In the genomic region with DNA sequence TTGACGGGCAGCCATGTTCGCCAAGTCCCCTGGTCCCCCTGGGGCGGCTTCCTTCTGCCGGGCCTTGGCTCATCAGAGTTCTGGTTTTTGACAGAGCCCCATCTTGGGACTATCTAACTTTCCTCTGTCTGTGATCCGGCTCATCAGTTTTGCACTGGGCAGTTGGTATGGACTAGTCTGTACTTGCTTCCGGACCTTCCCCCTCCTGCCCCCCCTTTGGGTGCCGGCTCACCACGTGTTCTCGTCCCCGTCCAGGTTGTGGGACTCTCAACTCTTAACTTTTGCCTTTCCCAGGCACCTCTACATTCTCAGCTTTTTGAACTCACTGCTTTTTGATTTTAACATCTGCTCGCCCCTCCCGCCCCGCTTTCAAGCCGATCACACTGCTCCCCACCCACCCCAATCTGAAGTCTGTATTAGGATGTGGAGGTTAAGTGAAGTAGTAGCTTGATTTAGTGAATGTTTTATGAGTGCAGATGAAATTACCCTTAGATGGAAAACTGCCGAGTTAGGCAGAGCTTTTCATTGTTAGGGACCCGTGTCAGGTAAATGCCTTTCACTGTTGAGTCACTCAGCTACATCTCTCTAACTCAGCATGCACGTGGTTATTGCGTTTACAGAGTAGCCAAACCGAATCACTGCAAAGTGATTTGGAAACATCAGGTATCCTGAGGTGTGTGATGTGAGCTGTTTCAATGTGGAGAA, we compare ENCODE assay signal across 8 cellular contexts. TPM values are rescaled to one million over a fixed set of nuclear protein-coding genes. Genes with fewer than 3 reads are reported as not detected.
DNase-seq lines count a peak whose midpoint lies in the region; ATAC-seq, FAIRE-seq and TF ChIP-seq lines count a peak whose summit lies in the region.

No MANE protein-coding gene starts in this region.

- intact Hi-C loops in K562 (cut with micrococcal nuclease) (loop anchor here (2.0 to 5.0 kb wide), 2 partner anchors 25 to 68 kb away; partner anchors contain the start of gene TRMT61B), spleen (cut with DNase I; ENCODE audit: low total_unique reads) (no loop called here)

- H3K27ac ChIP-seq in K562 (ENCODE audit: extremely low read depth, low read depth, low read length) (peak overlapping the region; percentile 97), spleen (peak overlapping the region; percentile 72 to 89 (median 83))

- H3K79me2 ChIP-seq in K562 (ENCODE audit: control insufficient read depth, insufficient read depth, low read length) = peaks cover 60% of the 10 kb centered on the region

- H3K4me1 ChIP-seq in K562 (replicated peaks in 1 of 2; ENCODE audit: control insufficient read depth in 2 of 2, insufficient read depth in 2 of 2, low read length in 2 of 2) (peaks cover 7 to 21% of the 10 kb centered on the region in 2 experiments; a peak in 4 of 5 replicates), spleen (peaks cover 31 to 53% (median 45%) of the 10 kb centered on the region in 6 donors)

- H3K4me1 Mint-ChIP-seq in T-cell = peaks cover 48 to 50% (median 48%) of the 10 kb centered on the region in 3 donors

- no peak for TF ChIP-seq EP300 in K562 (IDR thresholded peaks at IDR 0.05; ENCODE audit: low read length)

- FAIRE-seq in GM19239 (lab: Jason Lieb, UNC) (peak; percentile 90), K562 (lab: Jason Lieb, UNC) (peak; percentile 77)

- CTCF ChIA-PET in AG04449 (lab: Yijun Ruan, JAX) (interaction anchor here (1.2 to 2.0 kb wide), 5 partner anchors 73 to 328 kb away, joined by 3 to 8 read pairs (median 5); no protein-coding TSS in a partner anchor), T-cell (lab: Charles Lee) (interaction anchor here (0.6 to 2.2 kb wide), 8 partner anchors 9 to 1232 kb away, joined by 3 to 16 read pairs (median 5); partner anchors contain the start of genes SLC4A1AP (in 1 of the 2), SUPT7L (in 1 of the 2) and TRMT61B (in 1 of the 2)), K562 (lab: Yijun Ruan, JAX; ENCODE audit: low intra/inter-chr PET ratio) (no interaction called here)

- DNase-seq in AG04449 (ENCODE audit: low read depth, low spot score) = no peak
- no peak for DNase-seq in GM19239 (ENCODE audit: insufficient read length, low spot score)
- DNase-seq in T-cell = peak in 15 of 34 experiments; percentile 2 to 30 (median 8)
- DNase-seq in K562 (ENCODE audit: extremely low read depth in 1 of 4, low spot score in 3 of 4) = peak in 2 of 4 experiments; percentile 72 to 73
- DNase-seq in spleen = no peak
- DNase-seq in G401 (ENCODE audit: low spot score) = no peak

- no peaks in the 10 kb centered on the region for H3K27me3 Mint-ChIP-seq in T-cell

- H3K36me3 Mint-ChIP-seq in T-cell = no peaks in the 10 kb centered on the region

- no peak for TF ChIP-seq RAD21 in K562 (CRISPR knock-in tag; conservative IDR thresholded peaks at IDR 0.05 in 1 of 2, IDR thresholded peaks at IDR 0.05 in 1 of 2)

- TF ChIP-seq POLR2A in K562 (conservative IDR thresholded peaks at IDR 0.05) (no peak), spleen (IDR thresholded peaks at IDR 0.05) (no peak)

- H3K4me3 ChIP-seq in AG04449 (ENCODE audit: low read depth, low read length) = peak overlapping the region; percentile 93
- H3K4me3 ChIP-seq in K562 = peak overlapping the region; percentile 94
- peak overlapping the region; percentile 98 for H3K4me3 ChIP-seq in iPS-18c (ENCODE audit: insufficient read depth, low read depth, low read length)
- H3K4me3 ChIP-seq in spleen = peak overlapping the region; percentile 99 to 100 (median 100)

- in situ Hi-C loops in K562 (cut with MboI) = no loop called here
- in situ Hi-C loops in G401 (cut with HindIII; ENCODE audit: low sequenced_read_pairs) = no loop called here

- H2AFZ ChIP-seq in K562 (ENCODE audit: low read depth, low read length) = peak overlapping the region; percentile 87

- no peaks in the 10 kb centered on the region for H3K9me3 ChIP-seq in K562 (replicated peaks; ENCODE audit: control insufficient read depth, insufficient read depth, low read depth, low read length)
- H3K9me3 ChIP-seq in iPS-18c (ENCODE audit: control insufficient read depth, insufficient read depth, low read length) = no peaks in the 10 kb centered on the region
- H3K9me3 ChIP-seq in spleen = no peaks in the 10 kb centered on the region

- no peaks in the 10 kb centered on the region for H3K9me1 ChIP-seq in K562 (ENCODE audit: control insufficient read depth, insufficient read depth, low read length)

- H3K36me3 ChIP-seq in K562 (ENCODE audit: control insufficient read depth, insufficient read depth, low read length) (peaks cover 43% of the 10 kb centered on the region), spleen (no peaks in the 10 kb centered on the region)

- H4K20me1 ChIP-seq in K562 (replicated peaks; ENCODE audit: control insufficient read depth, insufficient read depth, low read length) = peaks cover 28% of the 10 kb centered on the region

- H3K27ac Mint-ChIP-seq in T-cell = peak overlapping the region; percentile 83 to 84

- no peak for TF ChIP-seq CTCF in AG04449 (IDR thresholded peaks at IDR 0.05; ENCODE audit: insufficient read depth, low read length, missing control alignments)
- no peak for TF ChIP-seq CTCF in K562 (IDR thresholded peaks at IDR 0.05 in 2 of 3, conservative IDR thresholded peaks at IDR 0.05 in 1 of 3; ENCODE audit: insufficient read depth in 2 of 3, low read depth in 1 of 3, low read length in 3 of 3)
- no peak for TF ChIP-seq CTCF in spleen (IDR thresholded peaks at IDR 0.05 in 8 of 11, conservative IDR thresholded peaks at IDR 0.05 in 3 of 11)

- H3K9me3 Mint-ChIP-seq in T-cell = no peaks in the 10 kb centered on the region

- H3K4me3 Mint-ChIP-seq in T-cell = peak overlapping the region; percentile 91 to 99 (median 98)

- H3K27me3 ChIP-seq in K562 (ENCODE audit: control insufficient read depth in 2 of 2, insufficient read depth in 2 of 2, low read length in 2 of 2) (no peaks in the 10 kb centered on the region), spleen (replicated peaks in 1 of 7) (no peaks in the 10 kb centered on the region)

- peak; percentile 29 for ATAC-seq in HG03460 (IDR thresholded peaks at IDR 0.05; ENCODE audit: unreplicated experiment)
- peak in 1 of 4 experiments; percentile 7 for ATAC-seq in T-cell (replicated peaks in 1 of 4)
- peak; percentile 71 for ATAC-seq in K562

- peak overlapping the region; percentile 98 for H3K4me2 ChIP-seq in K562 (ENCODE audit: insufficient read depth, low read length)

- under 1% methylated on average over 19 of the region's 19 CpGs for WGBS in K562 (ENCODE audit: insufficient coverage, low coverage, missing lambda C conversion rate)
- 0 to 1% (median 1%) methylated on average over 17 to 19 of the region's 19 CpGs for WGBS in spleen, 5 donors

- peak overlapping the region; percentile 98 to 100 for H3K9ac ChIP-seq in K562 (ENCODE audit: insufficient read depth in 1 of 2, low read depth in 2 of 2, low read length in 2 of 2)

- no TSS peak for BruUV-seq in K562 (replicated peaks; lab: Mats Ljungman, UMichigan)

- POLR2A ChIA-PET in AG04449 (lab: Yijun Ruan, JAX) (interaction anchor here (0.7 to 1.1 kb wide), 2 partner anchors 10 to 84 kb away, joined by 3 read pairs; no protein-coding TSS in a partner anchor), T-cell (lab: Charles Lee) (interaction anchor here (0.5 to 3.9 kb wide), 8 partner anchors 9 to 385 kb away, joined by 3 to 49 read pairs (median 4); partner anchors contain the start of gene TRMT61B (in 2 of the 2)), K562 (lab: Yijun Ruan, JAX) (interaction anchor here (1.1 to 3.6 kb wide), 7 partner anchors 9 to 143 kb away, joined by 3 to 30 read pairs (median 9); partner anchors contain the start of genes PPP1CB and TRMT61B)

RNA-seq across cellular contexts. Expression of gene WDR43, which starts 0.9 kb away (rescaled TPM):
- total RNA-seq in T-cell = 10 to 100 TPM; 58.0 to 68.4 (median 62.9) TPM
- 135 and 262 TPM in 2 replicates for total RNA-seq in K562 (2011; cell fraction: chromatin; rRNA removed; ENCODE audit: low replicate concordance)
- total RNA-seq in K562 (2011; cell fraction: nucleolus; rRNA removed) = 43.0 and 47.1 TPM in 2 replicates
- total RNA-seq in K562 (2011; cell fraction: nucleoplasm; rRNA removed) = 83.1 and 84.3 TPM in 2 replicates
- total RNA-seq in K562 (2014; rRNA removed) = 105 and 106 TPM in 2 replicates
- 134 and 161 TPM in 2 replicates for total RNA-seq in K562 (2014; rRNA removed; fragmentation: Illumina TruSeq; extraction: Trizol)
- total RNA-seq in K562 (2015; rRNA removed; fragmentation: Illumina TruSeq; extraction: Trizol) = 144 and 149 TPM in 2 replicates
- total RNA-seq in K562 (2021) = 105 and 107 TPM in 2 replicates
- 147 and 197 TPM in 2 replicates for polyA plus RNA-seq in K562 (2011; rRNA removed)
- 38.2 and 53.2 TPM in 2 replicates for polyA plus RNA-seq in K562 (2011; cell fraction: cytosol; rRNA removed)
- 67.5 and 86.6 TPM in 2 replicates for polyA plus RNA-seq in K562 (2011; cell fraction: nucleus; rRNA removed)
- 31.9 and 60.1 TPM in 2 replicates for polyA plus RNA-seq in K562 (2012)
- polyA plus RNA-seq in K562 (2014; fragmentation: Illumina TruSeq; extraction: Trizol) = 77.9 and 83.1 TPM in 2 replicates
- 10 to 100 TPM; 34.6 to 39.2 TPM for polyA plus RNA-seq in K562 (2014; fragmentation: Nextera tagmentation; extraction: Ambion mirVana)
- polyA plus RNA-seq in K562 (2014; rRNA removed) = 53.6 and 58.3 TPM in 2 replicates
- polyA minus RNA-seq in K562 (2011; rRNA and poly(A)+ RNA removed) = 600 and 656 TPM in 2 replicates
- polyA minus RNA-seq in K562 (2011; cell fraction: cytosol; rRNA and poly(A)+ RNA removed) = 95.2 and 128 TPM in 2 replicates
- 61.4 and 133 TPM in 2 replicates for polyA minus RNA-seq in K562 (2011; cell fraction: nucleus; rRNA and poly(A)+ RNA removed)
- 10 to 100 TPM; 22.7 to 49.8 (median 43.4) TPM for total RNA-seq in spleen
- polyA plus RNA-seq in spleen = 10 to 100 TPM; 10.8 to 14.7 (median 14.6) TPM
- total RNA-seq in G401 (2014; rRNA removed; shearing (Covaris generic)) = 103 and 171 TPM in 2 replicates

RNA-seq across cellular contexts. Expression of gene TRMT61B, which starts 25.2 kb away (rescaled TPM):
- total RNA-seq in T-cell (10 to 100 TPM; 14.8 to 20.4 (median 17.0) TPM), K562 (2014; rRNA removed) (13.7 and 19.2 TPM in 2 replicates), K562 (2014; rRNA removed; fragmentation: Illumina TruSeq; extraction: Trizol) (27.1 and 28.9 TPM in 2 replicates), K562 (2015; rRNA removed; fragmentation: Illumina TruSeq; extraction: Trizol) (22.3 and 22.9 TPM in 2 replicates), K562 (2021) (17.4 and 20.0 TPM in 2 replicates), spleen (10 to 100 TPM; 12.3 to 16.1 (median 15.1) TPM)
- total RNA-seq in K562 (2011; cell fraction: chromatin; rRNA removed; ENCODE audit: low replicate concordance) = 18.5 and 29.3 TPM in 2 replicates
- total RNA-seq in K562 (2011; cell fraction: nucleolus; rRNA removed) = 13.6 and 14.7 TPM in 2 replicates
- total RNA-seq in K562 (2011; cell fraction: nucleoplasm; rRNA removed) = 16.7 and 19.5 TPM in 2 replicates
- polyA plus RNA-seq in K562 (2011; rRNA removed) (22.8 and 28.3 TPM in 2 replicates), K562 (2014; fragmentation: Illumina TruSeq; extraction: Trizol) (18.8 and 19.5 TPM in 2 replicates), K562 (2014; fragmentation: Nextera tagmentation; extraction: Ambion mirVana) (10 to 100 TPM; 16.7 to 26.8 TPM), K562 (2014; rRNA removed) (13.2 and 21.4 TPM in 2 replicates), spleen (10 to 100 TPM; 24.5 to 30.2 (median 26.5) TPM)
- 6.7 and 8.6 TPM in 2 replicates for polyA plus RNA-seq in K562 (2011; cell fraction: cytosol; rRNA removed)
- 10.1 and 13.5 TPM in 2 replicates for polyA plus RNA-seq in K562 (2011; cell fraction: nucleus; rRNA removed)
- polyA plus RNA-seq in K562 (2012) = 16.7 and 18.3 TPM in 2 replicates
- polyA minus RNA-seq in K562 (2011; rRNA and poly(A)+ RNA removed) = 11.7 and 13.1 TPM in 2 replicates
- 5.9 and 7.9 TPM in 2 replicates for polyA minus RNA-seq in K562 (2011; cell fraction: cytosol; rRNA and poly(A)+ RNA removed)
- polyA minus RNA-seq in K562 (2011; cell fraction: nucleus; rRNA and poly(A)+ RNA removed) = 10.2 and 13.2 TPM in 2 replicates
- total RNA-seq in G401 (2014; rRNA removed; shearing (Covaris generic)) = 21.8 and 46.1 TPM in 2 replicates
